10 cellular contexts compared by ENCODE assay signal in genomic region chr7:131008840-131009651, GRCh38.
A peak's percentile ranks its signal among the peaks of the same experiment; 100 is the strongest.
DNase-seq lines count a peak whose midpoint lies in the region; ATAC-seq and TF ChIP-seq lines count a peak whose summit lies in the region.
"Had no signal": no experiment of that assay in that cellular context is flagged by ENCODE, and none has a peak within 500 bp of the region (broad histone marks: within the 10 kb centered on the region; RNA-seq: fewer than 3 reads in every experiment).

No MANE protein-coding gene starts in this region.

- no TSS peak for BruUV-seq in A673 (replicated peaks; lab: Mats Ljungman, UMichigan)

- H3K27ac Mint-ChIP-seq in activated naive CD8-positive, alpha-beta T cell treated with anti-CD3 and anti-CD28 coated beads, Interleukin-2, amount 50 U/mL, for 24 hours, result peak overlapping the region; percentile 99

- WGBS in lung, 2 donors, result 54% methylated on average over 5 of the region's 5 CpGs

- H3K27ac ChIP-seq in A673 (ENCODE audit: low read depth, low read length, poor library complexity, severe bottlenecking) (peak overlapping the region; percentile 95), HEK293 (ENCODE audit: extremely low read depth, low read depth, low read length) (no peak overlapping the region), lung (ENCODE audit: low read depth in 1 of 2, low read length in 1 of 2) (peak overlapping the region; percentile 10 to 68)
- H3K27ac ChIP-seq: KMS-11 had no signal

- peaks cover 7% of the 10 kb centered on the region for H3K9me3 Mint-ChIP-seq in activated naive CD8-positive, alpha-beta T cell treated with anti-CD3 and anti-CD28 coated beads, Interleukin-2, amount 50 U/mL, for 24 hours

- TF ChIP-seq CTCF in A673 (conservative IDR thresholded peaks at IDR 0.05; ENCODE audit: low read depth, low read length) (no peak), HEK293 (tag by site-specific recombination; IDR thresholded peaks at IDR 0.05) (no peak), lung (IDR thresholded peaks at IDR 0.05; ENCODE audit: control extremely low read depth, extremely low read depth) (no peak)

- no peaks in the 10 kb centered on the region for H3K27me3 Mint-ChIP-seq in activated naive CD8-positive, alpha-beta T cell treated with anti-CD3 and anti-CD28 coated beads, Interleukin-2, amount 50 U/mL, for 24 hours

- H3K27me3 ChIP-seq in A673 (replicated peaks; ENCODE audit: insufficient read depth, low read depth, low read length, poor library complexity) (no peaks in the 10 kb centered on the region), lung (ENCODE audit: control insufficient read depth, insufficient read depth) (no peaks in the 10 kb centered on the region)
- H3K27me3 ChIP-seq: body of pancreas had no signal

- CTCF ChIA-PET in A673 (lab: Charles Lee), result no interaction called here
- CTCF ChIA-PET in HEK293 (lab: Yijun Ruan, JAX), result interaction anchor here (0.7 to 4.0 kb wide), 6 partner anchors 27 to 134 kb away, joined by 3 to 68 read pairs (median 6); no protein-coding TSS in a partner anchor

- H3K4me1 Mint-ChIP-seq in activated naive CD8-positive, alpha-beta T cell treated with anti-CD3 and anti-CD28 coated beads, Interleukin-2, amount 50 U/mL, for 24 hours, result peaks cover 95% of the 10 kb centered on the region

- DNase-seq in A673 (ENCODE audit: low spot score), result peak; percentile 61
- DNase-seq in activated naive CD8-positive, alpha-beta T cell treated with anti-CD3 and anti-CD28 coated beads, Interleukin-2, amount 50 U/mL, for 24 hours, result no peak
- no peak for DNase-seq in lung (ENCODE audit: low spot score)
- no peak for DNase-seq in DMS114 treated with DMSO at 0.1 percent for 48 hours (lab: John Stamatoyannopoulos, UW; ENCODE audit: unreplicated experiment)
- no peak for DNase-seq in nucleus accumbens (lab: John Stamatoyannopoulos, UW)
- DNase-seq: body of pancreas had no signal

- no peak overlapping the region for H3K4me3 ChIP-seq in A673 (ENCODE audit: low read depth, low read length, poor library complexity, severe bottlenecking)
- no peak overlapping the region for H3K4me3 ChIP-seq in HEK293 (ENCODE audit: low read depth, low read length)
- H3K4me3 ChIP-seq in lung, result no peak overlapping the region
- H3K4me3 ChIP-seq: body of pancreas had no signal

- no peaks in the 10 kb centered on the region for H3K9me3 ChIP-seq in A673 (ENCODE audit: low read depth, low read length, poor library complexity, severe bottlenecking)
- no peaks in the 10 kb centered on the region for H3K9me3 ChIP-seq in HEK293 (ENCODE audit: control insufficient read depth, insufficient read depth, low read depth, low read length)
- no peaks in the 10 kb centered on the region for H3K9me3 ChIP-seq in lung (ENCODE audit: control insufficient read depth in 2 of 2, insufficient read depth in 1 of 2, low read length in 1 of 2)
- H3K9me3 ChIP-seq: body of pancreas had no signal

- H3K4me3 Mint-ChIP-seq in activated naive CD8-positive, alpha-beta T cell treated with anti-CD3 and anti-CD28 coated beads, Interleukin-2, amount 50 U/mL, for 24 hours, result peak overlapping the region; percentile 72

- H3K36me3 ChIP-seq in A673 (ENCODE audit: insufficient read depth, low read length, poor library complexity, severe bottlenecking) (no peaks in the 10 kb centered on the region), HEK293 (ENCODE audit: control insufficient read depth in 2 of 2, insufficient read depth in 1 of 2, low read length in 2 of 2) (no peaks in the 10 kb centered on the region), lung (ENCODE audit: control insufficient read depth in 2 of 2, insufficient read depth in 2 of 2, low read length in 2 of 2) (no peaks in the 10 kb centered on the region)

- H3K36me3 Mint-ChIP-seq in activated naive CD8-positive, alpha-beta T cell treated with anti-CD3 and anti-CD28 coated beads, Interleukin-2, amount 50 U/mL, for 24 hours (ENCODE audit: low read depth), result peaks cover 14% of the 10 kb centered on the region

- intact Hi-C loops in A673 (cut with micrococcal nuclease; ENCODE audit: unreplicated experiment), result loop anchor here (5.0 kb wide), 1 partner anchor 47 kb away; no protein-coding TSS in a partner anchor

- peaks cover 72% of the 10 kb centered on the region for H3K4me1 ChIP-seq in A673 (ENCODE audit: insufficient read depth, low read length, poor library complexity, severe bottlenecking)
- peaks cover 12% of the 10 kb centered on the region for H3K4me1 ChIP-seq in HEK293 (ENCODE audit: control insufficient read depth, insufficient read depth, low read length)
- H3K4me1 ChIP-seq in lung (ENCODE audit: control insufficient read depth in 2 of 2, insufficient read depth in 2 of 2, low read length in 2 of 2), result peaks cover 19 to 20% of the 10 kb centered on the region in 2 donors

- POLR2A ChIA-PET in A673 (lab: Charles Lee; ENCODE audit: low non-redundant PET), result interaction anchor here (0.7 kb wide), 1 partner anchor 31 kb away, joined by 3 read pairs; no protein-coding TSS in a partner anchor
- POLR2A ChIA-PET in HEK293 (lab: Yijun Ruan, JAX), result no interaction called here

- peak; percentile 13 for ATAC-seq in activated naive CD8-positive, alpha-beta T cell treated with anti-CD3 and anti-CD28 coated beads, Interleukin-2, amount 50 U/mL, for 24 hours
- ATAC-seq in lung (ENCODE audit: insufficient read depth, low FRiP score) (no peak), GM19035 (IDR thresholded peaks at IDR 0.05; ENCODE audit: unreplicated experiment) (no peak), HG03442 (IDR thresholded peaks at IDR 0.05; ENCODE audit: unreplicated experiment) (no peak)
- ATAC-seq: body of pancreas had no signal

TF ChIP-seq in HEK293, 187 proteins besides CTCF, POLR2A, EP300 and RAD21:
- peak; percentile 85 for TF ChIP-seq PRDM6 (tag by site-specific recombination; IDR thresholded peaks at IDR 0.05)
- TF ChIP-seq ZNF558 (tag by site-specific recombination; IDR thresholded peaks at IDR 0.05), result no peak
- TF ChIP-seq ZNF37A (tag by site-specific recombination; IDR thresholded peaks at IDR 0.05), result no peak
- TF ChIP-seq ZNF785 (tag by site-specific recombination; IDR thresholded peaks at IDR 0.05), result no peak
- peak; percentile 58; the same call in 1 of the 2 replicates for TF ChIP-seq MYNN (tag by site-specific recombination; IDR thresholded peaks at IDR 0.05; ENCODE audit: borderline replicate concordance)
- no peak for TF ChIP-seq OVOL3 (tag by site-specific recombination; IDR thresholded peaks at IDR 0.05)
